In genomic region chr12:91382081-91382543, GRCh38 we compare ENCODE assay signal across 8 cellular contexts.
DNase-seq lines count a peak whose midpoint lies in the region; ATAC-seq and TF ChIP-seq lines count a peak whose summit lies in the region.

No MANE protein-coding gene starts in this region.

- H3K4me1 ChIP-seq in ectodermal cell (ENCODE audit: control insufficient read depth, insufficient read depth, low read length) = peaks cover 25% of the 10 kb centered on the region

- intact Hi-C loops in activated CD4-positive, alpha-beta memory T cell treated with anti-CD3 and anti-CD28 coated beads for 36 hours (cut with micrococcal nuclease) = loop anchor here (1.0 to 5.0 kb wide), 5 partner anchors 195 to 1268 kb away; partner anchors contain the start of gene BTG1

- H3K27me3 Mint-ChIP-seq in activated CD4-positive, alpha-beta memory T cell treated with anti-CD3 and anti-CD28 coated beads for 36 hours = peaks cover 4% of the 10 kb centered on the region

- DNase-seq in AG09309 (ENCODE audit: low read depth) = peak; percentile 28
- peak; percentile 61 for DNase-seq in NCI-H774 (lab: John Stamatoyannopoulos, UW)
- DNase-seq in activated CD4-positive, alpha-beta memory T cell treated with anti-CD3 and anti-CD28 coated beads for 36 hours = peak; percentile 86
- DNase-seq in lung microvascular endothelial cell (ENCODE audit: low read depth in 2 of 2) = peak; percentile 81 to 92
- peak; percentile 67 to 80 (median 71) for DNase-seq in stimulated activated CD4-positive, alpha-beta T cell treated with anti-CD3 and anti-CD28 coated beads, TNF-alpha, amount 100 ng/mL, for 4 hours (ENCODE audit: low read depth in 3 of 3)

- peak; percentile 93 for TF ChIP-seq CTCF in AG09309 (IDR thresholded peaks at IDR 0.05; ENCODE audit: control insufficient read depth, insufficient read depth, low read depth, low read length, missing control alignments)

- peak overlapping the region; percentile 44 for H3K4me3 ChIP-seq in AG09309 (ENCODE audit: control insufficient read depth, low read depth, low read length)
- H3K4me3 ChIP-seq in ectodermal cell (ENCODE audit: insufficient read depth, low read depth, low read length) = peak overlapping the region; percentile 27

- H3K36me3 Mint-ChIP-seq in activated CD4-positive, alpha-beta memory T cell treated with anti-CD3 and anti-CD28 coated beads for 36 hours = no peaks in the 10 kb centered on the region

- CTCF ChIA-PET in activated CD4-positive, alpha-beta memory T cell treated with anti-CD3 and anti-CD28 coated beads for 36 hours (lab: Charles Lee) = interaction anchor here (0.6 to 3.0 kb wide), 56 partner anchors 9 to 1605 kb away, joined by 3 to 39 read pairs (median 3); partner anchors contain the start of gene BTG1

- 0 to 4% methylated on average over 4 of the region's 4 CpGs for WGBS in ectodermal cell, 2 experiments

- H3K27ac ChIP-seq in ectodermal cell (ENCODE audit: insufficient read depth, low read depth, low read length, poor library complexity, severe bottlenecking) = peak overlapping the region; percentile 96

- H3K27me3 ChIP-seq in ectodermal cell (ENCODE audit: control insufficient read depth, insufficient read depth, low read length, poor library complexity, severe bottlenecking) = no peaks in the 10 kb centered on the region

- peak; percentile 85 for ATAC-seq in GM19043 (IDR thresholded peaks at IDR 0.05; ENCODE audit: low read depth, unreplicated experiment)
- peak; percentile 53 for ATAC-seq in HG03469 (IDR thresholded peaks at IDR 0.05; ENCODE audit: unreplicated experiment)

- no peaks in the 10 kb centered on the region for H3K36me3 ChIP-seq in ectodermal cell (ENCODE audit: control insufficient read depth, insufficient read depth, low read length)

- POLR2A ChIA-PET in activated CD4-positive, alpha-beta memory T cell treated with anti-CD3 and anti-CD28 coated beads for 36 hours (lab: Charles Lee) = no interaction called here

- no peaks in the 10 kb centered on the region for H3K9me3 ChIP-seq in ectodermal cell (ENCODE audit: control insufficient read depth, low read length)

- H3K27ac Mint-ChIP-seq in activated CD4-positive, alpha-beta memory T cell treated with anti-CD3 and anti-CD28 coated beads for 36 hours = no peak overlapping the region

- peaks cover 5% of the 10 kb centered on the region for H3K4me1 Mint-ChIP-seq in activated CD4-positive, alpha-beta memory T cell treated with anti-CD3 and anti-CD28 coated beads for 36 hours (ENCODE audit: low read depth)

- H3K4me3 Mint-ChIP-seq in activated CD4-positive, alpha-beta memory T cell treated with anti-CD3 and anti-CD28 coated beads for 36 hours = peak overlapping the region; percentile 60

- no peaks in the 10 kb centered on the region for H3K9me3 Mint-ChIP-seq in activated CD4-positive, alpha-beta memory T cell treated with anti-CD3 and anti-CD28 coated beads for 36 hours

Comparison
In these comparisons a context has a peak if more than half of its experiments do, and no peak if none do; other contexts are left out.
1. Peak in every context shown above with its lines: DNase-seq, ATAC-seq, H3K4me3 ChIP-seq and H3K27ac ChIP-seq.
2. DNase-seq: peak in every context shown above with its lines; median percentile 86 in lung microvascular endothelial cell; 86 in activated CD4-positive, alpha-beta memory T cell treated with anti-CD3 and anti-CD28 coated beads for 36 hours; 71 in stimulated activated CD4-positive, alpha-beta T cell treated with anti-CD3 and anti-CD28 coated beads, TNF-alpha, amount 100 ng/mL, for 4 hours; 61 in NCI-H774; 28 in AG09309.